ENCODE assay signal across 19 cellular contexts in the genomic region with DNA sequence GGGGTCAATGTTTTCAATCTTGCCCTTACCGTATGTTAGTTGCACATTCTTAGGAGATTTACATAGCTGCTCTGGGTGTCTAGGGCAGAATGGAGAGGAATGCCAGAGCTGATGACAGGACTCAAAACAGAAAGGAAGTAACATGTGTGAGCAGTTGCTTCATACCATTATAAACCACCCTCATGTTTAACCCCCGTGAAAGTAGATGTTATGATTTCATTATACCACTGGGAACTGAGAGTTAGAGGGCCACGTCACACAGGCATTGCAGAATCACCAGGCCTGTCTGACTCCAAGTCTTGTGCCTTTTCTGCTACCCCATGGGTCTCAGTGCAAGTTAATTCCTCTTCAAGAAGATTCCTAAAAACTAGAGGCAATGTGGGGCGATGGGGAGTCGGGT. TPM values are rescaled to one million over a fixed set of nuclear protein-coding genes. Genes with fewer than 3 reads are reported as not detected.
A peak's percentile ranks its signal among the peaks of the same experiment; 100 is the strongest.
DNase-seq lines count a peak whose midpoint lies in the region; ATAC-seq and TF ChIP-seq lines count a peak whose summit lies in the region.
"Had no signal": no experiment of that assay in that cellular context is flagged by ENCODE, and none has a peak within 500 bp of the region (broad histone marks: within the 10 kb centered on the region; RNA-seq: fewer than 3 reads in every experiment).

No MANE protein-coding gene starts in this region.

- H3K4me1 ChIP-seq in adrenal gland (replicated peaks in 1 of 2): no peaks in the 10 kb centered on the region
- H3K4me1 ChIP-seq in tibial artery: no peaks in the 10 kb centered on the region
- H3K4me1 ChIP-seq: BLaER1 had no signal

- 77 to 86% (median 86%) methylated on average over 5 of the region's 5 CpGs for WGBS in adrenal gland, 4 donors

- ATAC-seq in GM18861 (IDR thresholded peaks at IDR 0.05; ENCODE audit: unreplicated experiment) (peak; percentile 38), HG02885 (IDR thresholded peaks at IDR 0.05; ENCODE audit: poor library complexity, unreplicated experiment) (peak; percentile 41)

- no peaks in the 10 kb centered on the region for H3K9me3 ChIP-seq in adrenal gland (replicated peaks in 1 of 3)
- H3K9me3 ChIP-seq in tibial artery: no peaks in the 10 kb centered on the region

- TF ChIP-seq CTCF in adrenal gland (IDR thresholded peaks at IDR 0.05) (no peak), tibial artery (IDR thresholded peaks at IDR 0.05) (no peak)

- no peak overlapping the region for H3K4me3 ChIP-seq in adrenal gland
- H3K4me3 ChIP-seq in tibial artery: no peak overlapping the region
- H3K4me3 ChIP-seq: BLaER1 had no signal

- DNase-seq in OCI-M1 (lab: John Stamatoyannopoulos, UW) (peak; percentile 13), myocyte (ENCODE audit: low read depth) (peak; percentile 63), adrenal gland (no peak), UCSD-AML1 (lab: John Stamatoyannopoulos, UW; ENCODE audit: unreplicated experiment) (no peak), amygdala (lab: John Stamatoyannopoulos, UW) (no peak), tibial artery (no peak)
- DNase-seq: activated CD4-positive, alpha-beta T cell treated with anti-CD3 and anti-CD28 coated beads for 4 hours; activated CD8-positive, alpha-beta memory T cell treated with anti-CD3 and anti-CD28 coated beads, Interleukin-2, amount 50 U/mL, for 4 hours; activated naive CD4-positive, alpha-beta T cell; GF-D8; H7; mammary epithelial cell; NCI-H1092 treated with DMSO at 0.1 percent for 48 hours; NCI-H774 had no signal

- intact Hi-C loops in adrenal gland (cut with DNase I): loop anchor here in 1 of 2 donors (10.0 kb wide), 2 partner anchors 177 to 243 kb away; no protein-coding TSS in a partner anchor
- intact Hi-C loops in tibial artery (cut with DNase I; ENCODE audit: low total_unique reads): loop anchor here (5.0 to 10.0 kb wide), 2 partner anchors 356 to 483 kb away; no protein-coding TSS in a partner anchor

- no peak overlapping the region for H3K27ac ChIP-seq in adrenal gland
- H3K27ac ChIP-seq in tibial artery: no peak overlapping the region
- H3K27ac ChIP-seq: BLaER1, epithelial cell of prostate had no signal

- H3K36me3 ChIP-seq in adrenal gland (replicated peaks in 1 of 2): no peaks in the 10 kb centered on the region
- no peaks in the 10 kb centered on the region for H3K36me3 ChIP-seq in tibial artery
- H3K36me3 ChIP-seq: BLaER1 had no signal

- H3K27me3 ChIP-seq in adrenal gland (no peaks in the 10 kb centered on the region), tibial artery (peaks cover 0 to 11% of the 10 kb centered on the region in 2 donors)
- H3K27me3 ChIP-seq: BLaER1 had no signal

- TF ChIP-seq POLR2A in adrenal gland (IDR thresholded peaks at IDR 0.05): no peak

RNA-seq across cellular contexts. Expression of gene SIM1, which starts 23.5 kb away (rescaled TPM):
- 29.7 and 39.7 TPM in 2 replicates for total RNA-seq in myocyte
- 2.8 TPM for polyA plus RNA-seq in myocyte (2012)
- not detected for total RNA-seq in adrenal gland
- polyA plus RNA-seq in adrenal gland: not detected
- total RNA-seq: natural killer cell treated with Interleukin-12 subunit alpha and Interleukin-12 subunit beta and Interleukin-15 and Interleukin-18, amount 100 ng/mL, for 72 hours had no signal
- polyA plus RNA-seq: mammary epithelial cell had no signal

Comparison
In these comparisons a context has a peak if more than half of its experiments do, and no peak if none do; other contexts are left out.
1. DNase-seq: peak in OCI-M1 (single experiment) and myocyte (single experiment); none in adrenal gland (0 of 7), UCSD-AML1 (single experiment), amygdala (0 of 56) and tibial artery (0 of 2).
2. RNA of gene SIM1, which starts 23.5 kb away (total RNA-seq): 29.7 to 39.7 TPM in myocyte; not detected in adrenal gland; every median in the first group is over 10 times any median in the second.